8 cellular contexts compared by ENCODE assay signal in the genomic region with DNA sequence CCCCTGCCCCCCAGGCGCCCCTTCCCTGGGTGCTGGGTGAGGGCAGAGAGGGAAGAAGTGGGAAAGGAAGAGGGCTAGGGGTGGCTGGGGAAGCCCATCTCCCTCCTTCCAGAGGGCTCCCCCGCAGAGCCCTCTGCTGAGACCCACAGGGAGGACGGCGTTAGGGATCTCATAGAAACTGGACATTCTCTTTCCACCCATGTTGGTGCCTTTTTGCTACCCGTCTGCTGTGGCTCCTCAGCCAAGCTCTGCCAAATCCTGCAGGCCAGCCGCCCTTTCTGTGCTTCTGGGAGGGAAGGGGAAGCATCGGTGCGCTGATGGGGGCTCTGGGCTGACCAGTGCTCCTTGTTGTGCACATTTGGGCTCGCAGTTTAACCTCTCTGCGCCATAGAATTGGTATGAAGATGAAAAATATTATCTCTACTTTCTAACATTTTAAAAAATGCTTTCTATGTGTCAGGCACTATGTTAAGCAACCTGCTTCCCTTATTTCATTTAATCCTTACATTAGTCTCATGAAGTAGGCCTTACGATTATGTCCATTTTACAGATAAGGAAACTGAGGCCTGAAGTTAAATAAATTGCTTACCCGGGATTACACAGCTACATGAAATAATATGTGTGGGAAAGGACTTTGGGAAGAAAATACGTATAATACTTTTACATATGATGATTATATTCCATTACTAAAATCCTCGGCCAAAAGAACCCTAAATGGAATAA. TPM values are rescaled to one million over a fixed set of nuclear protein-coding genes. Genes with fewer than 3 reads are reported as not detected.
DNase-seq lines count a peak whose midpoint lies in the region; TF ChIP-seq lines count a peak whose summit lies in the region.

No MANE protein-coding gene starts in this region.

- H3K4me3 Mint-ChIP-seq in progenitor cell of endocrine pancreas (ENCODE audit: low read depth) = peak overlapping the region; percentile 88

- no peak overlapping the region for H3K27ac ChIP-seq in SJCRH30

- no peaks in the 10 kb centered on the region for H3K27me3 ChIP-seq in SJCRH30

- peaks cover under 1% of the 10 kb centered on the region; the same call in 1 of the 2 replicates for H3K4me1 ChIP-seq in SJCRH30

- H3K9me3 Mint-ChIP-seq in progenitor cell of endocrine pancreas (ENCODE audit: low read depth) = no peaks in the 10 kb centered on the region

- TF ChIP-seq CTCF in fibroblast of mammary gland (conservative IDR thresholded peaks at IDR 0.05; ENCODE audit: control insufficient read depth, insufficient read depth, low read depth, low read length) (no peak), progenitor cell of endocrine pancreas (IDR thresholded peaks at IDR 0.05; ENCODE audit: unreplicated experiment) (no peak)

- peaks cover 4% of the 10 kb centered on the region for H3K27me3 Mint-ChIP-seq in progenitor cell of endocrine pancreas

- H3K36me3 ChIP-seq in SJCRH30 = no peaks in the 10 kb centered on the region

- DNase-seq in SJCRH30 (no peak), fibroblast of mammary gland (ENCODE audit: low read depth) (no peak), progenitor cell of endocrine pancreas (ENCODE audit: low spot score, unreplicated experiment) (no peak), DMS153 treated with DMSO at 0.1 percent for 48 hours (lab: John Stamatoyannopoulos, UW; ENCODE audit: unreplicated experiment) (no peak), germinal center (ENCODE audit: low spot score) (no peak), NCI-H187 (lab: John Stamatoyannopoulos, UW) (no peak), NCI-H146 (lab: John Stamatoyannopoulos, UW) (no peak)

- H3K9me3 ChIP-seq in SJCRH30 (replicated peaks) = no peaks in the 10 kb centered on the region

- H3K4me3 ChIP-seq in GM08714 (ENCODE audit: low read length) = peak overlapping the region; percentile 77
- H3K4me3 ChIP-seq in SJCRH30 = peak overlapping the region; percentile 66
- peak overlapping the region; percentile 46 for H3K4me3 ChIP-seq in fibroblast of mammary gland (ENCODE audit: control insufficient read depth, low read depth, low read length)

- H3K4me1 Mint-ChIP-seq in progenitor cell of endocrine pancreas (ENCODE audit: low read depth) = peaks cover 8% of the 10 kb centered on the region

- peak overlapping the region; percentile 86 for H3K27ac Mint-ChIP-seq in progenitor cell of endocrine pancreas

- H3K36me3 Mint-ChIP-seq in progenitor cell of endocrine pancreas (ENCODE audit: insufficient read depth) = no peaks in the 10 kb centered on the region

RNA-seq across cellular contexts. Expression of a gene that starts 1.0 kb away (rescaled TPM):
- 1.1 and 1.4 TPM in 2 replicates for total RNA-seq in SJCRH30 (2014; rRNA removed; shearing (Covaris generic))
- 15.1 and 16.2 TPM in 2 replicates for total RNA-seq in progenitor cell of endocrine pancreas

RNA-seq across cellular contexts. Expression of a gene that starts 15.3 kb away (rescaled TPM):
- 0.49 and 0.68 TPM in 2 replicates for total RNA-seq in SJCRH30 (2014; rRNA removed; shearing (Covaris generic))
- 1.2 and 1.7 TPM in 2 replicates for total RNA-seq in progenitor cell of endocrine pancreas

RNA-seq across cellular contexts. Expression of a gene that starts 45.7 kb away (rescaled TPM):
- 34.9 and 37.1 TPM in 2 replicates for total RNA-seq in SJCRH30 (2014; rRNA removed; shearing (Covaris generic))
- 80.0 and 81.0 TPM in 2 replicates for total RNA-seq in progenitor cell of endocrine pancreas

RNA-seq across cellular contexts. Expression of a gene that starts 48.7 kb away (rescaled TPM):
- total RNA-seq in SJCRH30 (2014; rRNA removed; shearing (Covaris generic)) = not detected in 2 replicates
- not detected in 2 replicates for total RNA-seq in progenitor cell of endocrine pancreas
